ENCODE assay signal across 8 cellular contexts in the genomic region with DNA sequence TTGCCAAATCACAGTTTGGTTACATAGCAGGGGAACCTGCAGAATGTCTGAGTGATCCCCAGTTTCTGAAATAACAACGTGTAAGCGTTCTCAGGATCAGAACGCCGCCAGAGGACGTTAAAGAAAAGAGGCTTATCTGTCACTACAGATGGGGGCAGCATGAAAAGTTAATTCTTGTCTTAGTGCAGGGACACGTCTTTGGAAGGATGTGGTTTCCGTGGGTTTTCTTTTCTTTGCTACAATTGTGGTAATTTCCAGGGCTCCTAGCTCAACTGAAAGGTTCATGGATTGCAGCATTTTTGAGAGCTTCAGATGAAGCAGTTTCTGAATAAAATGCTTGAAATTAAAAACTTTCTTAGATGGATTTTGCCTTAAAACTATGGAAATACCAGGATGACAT.
A peak's percentile ranks its signal among the peaks of the same experiment; 100 is the strongest.
DNase-seq lines count a peak whose midpoint lies in the region; ATAC-seq, FAIRE-seq and TF ChIP-seq lines count a peak whose summit lies in the region.

No MANE protein-coding gene starts in this region.

- H3K27ac ChIP-seq in brain microvascular endothelial cell: no peak overlapping the region

- no peak overlapping the region for H3K4me3 ChIP-seq in brain microvascular endothelial cell (ENCODE audit: low read depth, low read length)

- FAIRE-seq in D721Med (lab: Jason Lieb, UNC) (no peak), frontal cortex (lab: Jason Lieb, UNC) (no peak)

- peak; percentile 30 for TF ChIP-seq CTCF in D721Med (IDR thresholded peaks at IDR 0.05; ENCODE audit: insufficient read depth, missing control alignments)
- no peak for TF ChIP-seq CTCF in activated B cell treated with CpG ODN at 0.5 μM for 24 hours (IDR thresholded peaks at IDR 0.05)
- no peak for TF ChIP-seq CTCF in brain microvascular endothelial cell (IDR thresholded peaks at IDR 0.05; ENCODE audit: low read depth, low read length, missing control alignments)

- POLR2A ChIA-PET in activated B cell treated with CpG ODN at 0.5 μM for 24 hours (lab: Charles Lee): no interaction called here

- peaks cover 3% of the 10 kb centered on the region for H3K36me3 Mint-ChIP-seq in activated B cell treated with CpG ODN at 0.5 μM for 24 hours (ENCODE audit: low read depth)

- peaks cover 21% of the 10 kb centered on the region for H3K4me1 Mint-ChIP-seq in activated B cell treated with CpG ODN at 0.5 μM for 24 hours

- CTCF ChIA-PET in activated B cell treated with CpG ODN at 0.5 μM for 24 hours (lab: Charles Lee): interaction anchor here (1.2 kb wide), 1 partner anchor 108 kb away, joined by 3 read pairs; no protein-coding TSS in a partner anchor

- ATAC-seq in HG03196 (IDR thresholded peaks at IDR 0.05; ENCODE audit: unreplicated experiment) (peak; percentile 61), activated B cell treated with CpG ODN at 0.5 μM for 24 hours (ENCODE audit: low read depth) (no peak)

- H3K27me3 ChIP-seq in brain microvascular endothelial cell (replicated peaks): no peaks in the 10 kb centered on the region

- intact Hi-C loops in activated B cell treated with CpG ODN at 0.5 μM for 24 hours (cut with micrococcal nuclease): no loop called here

- no peaks in the 10 kb centered on the region for H3K36me3 ChIP-seq in brain microvascular endothelial cell (replicated peaks)

- H3K27me3 Mint-ChIP-seq in activated B cell treated with CpG ODN at 0.5 μM for 24 hours: peaks cover 16% of the 10 kb centered on the region

- in situ Hi-C loops in brain microvascular endothelial cell (cut with HindIII; ENCODE audit: low pct_ligation_motif_present, low sequenced_read_pairs): no loop called here

- H3K9me3 Mint-ChIP-seq in activated B cell treated with CpG ODN at 0.5 μM for 24 hours: peaks cover 2% of the 10 kb centered on the region

- peak overlapping the region; percentile 33 for H3K4me3 Mint-ChIP-seq in activated B cell treated with CpG ODN at 0.5 μM for 24 hours

- H3K27ac Mint-ChIP-seq in activated B cell treated with CpG ODN at 0.5 μM for 24 hours: no peak overlapping the region

- no peak for DNase-seq in D721Med (ENCODE audit: insufficient read length, low spot score)
- DNase-seq in activated B cell treated with CpG ODN at 0.5 μM for 24 hours: no peak
- DNase-seq in inferior parietal cortex (ENCODE audit: extremely low spot score): peak; percentile 20
- no peak for DNase-seq in putamen (ENCODE audit: low spot score)
- no peak for DNase-seq in frontal cortex (ENCODE audit: low spot score in 2 of 2)
- DNase-seq in HCEC 1CT: no peak
- DNase-seq in brain microvascular endothelial cell: no peak
